10 cellular contexts compared by ENCODE assay signal in genomic region chrY:7344661-7345060, GRCh38.
DNase-seq lines count a peak whose midpoint lies in the region; ATAC-seq and TF ChIP-seq lines count a peak whose summit lies in the region.
"Had no signal": no experiment of that assay in that cellular context is flagged by ENCODE, and none has a peak within 500 bp of the region (broad histone marks: within the 10 kb centered on the region; RNA-seq: fewer than 3 reads in every experiment).

No MANE protein-coding gene starts in this region.

- H3K4me2 ChIP-seq in mesendoderm (ENCODE audit: low read length), result no peak overlapping the region

- no peak overlapping the region for H3K4me3 ChIP-seq in mesendoderm (ENCODE audit: low read length)
- H3K4me3 ChIP-seq: coronary artery had no signal

- no peak overlapping the region for H2AK5ac ChIP-seq in mesendoderm (ENCODE audit: low read length)

- H3K4me1 ChIP-seq in mesendoderm (ENCODE audit: control insufficient read depth, low read depth, low read length), result no peaks in the 10 kb centered on the region

- H3K36me3 ChIP-seq in mesendoderm (ENCODE audit: control insufficient read depth, insufficient read depth, low read length), result no peaks in the 10 kb centered on the region

- H2BK120ac ChIP-seq in mesendoderm (ENCODE audit: low read depth, low read length), result no peak overlapping the region

- no peaks in the 10 kb centered on the region for H3K27me3 Mint-ChIP-seq in CD14-positive monocyte (ENCODE audit: low read depth in 3 of 3)

- WGBS in mesendoderm (ENCODE audit: extremely low coverage, insufficient coverage, low lambda C conversion rate), result no CpG with 5 or more reads among the region's 7 CpGs

- peaks cover 0 to 41% of the 10 kb centered on the region in 2 donors for H3K36me3 Mint-ChIP-seq in CD14-positive monocyte

- no peak overlapping the region for H3K4ac ChIP-seq in mesendoderm (ENCODE audit: low read depth, low read length)

- no peak overlapping the region for H3K4me3 Mint-ChIP-seq in CD14-positive monocyte

- H4K5ac ChIP-seq in mesendoderm (ENCODE audit: low read length), result no peak overlapping the region

- H3K27ac Mint-ChIP-seq in CD14-positive monocyte, result no peak overlapping the region

- no peak overlapping the region for H3K56ac ChIP-seq in mesendoderm (ENCODE audit: low read length)

- intact Hi-C loops in CD14-positive monocyte (cut with micrococcal nuclease), result no loop called here

- peak; percentile 62 for ATAC-seq in HG02938 (IDR thresholded peaks at IDR 0.05; ENCODE audit: unreplicated experiment)
- no peak for ATAC-seq in GM19328 (IDR thresholded peaks at IDR 0.05; ENCODE audit: unreplicated experiment)
- no peak for ATAC-seq in GM21526 (IDR thresholded peaks at IDR 0.05; ENCODE audit: low FRiP score, unreplicated experiment)
- ATAC-seq in GM19463 (IDR thresholded peaks at IDR 0.05; ENCODE audit: unreplicated experiment), result no peak

- H3K9ac ChIP-seq in mesendoderm (ENCODE audit: low read length), result no peak overlapping the region

- H3K9me3 Mint-ChIP-seq in CD14-positive monocyte, result no peaks in the 10 kb centered on the region

- no peak overlapping the region for H3K18ac ChIP-seq in mesendoderm (ENCODE audit: low read length)

- no peak overlapping the region for H4K8ac ChIP-seq in mesendoderm (ENCODE audit: low read depth, low read length)

- H3K79me2 ChIP-seq in mesendoderm (ENCODE audit: control insufficient read depth, insufficient read depth, low read length), result no peaks in the 10 kb centered on the region

- no peaks in the 10 kb centered on the region for H3K27me3 ChIP-seq in mesendoderm (ENCODE audit: insufficient read depth, low read length, poor library complexity)

- peak; percentile 63 for TF ChIP-seq CTCF in CD14-positive monocyte (IDR thresholded peaks at IDR 0.05)

- no peaks in the 10 kb centered on the region for H3K79me1 ChIP-seq in mesendoderm (ENCODE audit: low read length)

- H3K23ac ChIP-seq in mesendoderm (ENCODE audit: low read length), result no peak overlapping the region

- peaks cover 3% of the 10 kb centered on the region for H3K4me1 Mint-ChIP-seq in CD14-positive monocyte

- H2BK5ac ChIP-seq in mesendoderm (ENCODE audit: low read length), result no peak overlapping the region

- no peak overlapping the region for H3K27ac ChIP-seq in mesendoderm (ENCODE audit: low read depth, low read length)
- H3K27ac ChIP-seq: coronary artery had no signal

- no peak for DNase-seq in CD14-positive monocyte (ENCODE audit: low spot score)
- DNase-seq in activated effector memory CD4-positive, alpha-beta T cell treated with anti-CD3 and anti-CD28 coated beads, Interleukin-2, amount 50 U/mL, for 16 hours, result peak; percentile 79
- DNase-seq in mesendoderm, result peak; percentile 47
- DNase-seq in NCI-H146 treated with DMSO at 0.1 percent for 48 hours (lab: John Stamatoyannopoulos, UW; ENCODE audit: unreplicated experiment), result no peak
- DNase-seq: NCI-H526 treated with DMSO at 0.1 percent for 48 hours had no signal

- no peak overlapping the region for H2BK15ac ChIP-seq in mesendoderm (replicated peaks; ENCODE audit: low read depth)

Comparison
In these comparisons a context has a peak if more than half of its experiments do, and no peak if none do; other contexts are left out.
1. DNase-seq: peak in activated effector memory CD4-positive, alpha-beta T cell treated with anti-CD3 and anti-CD28 coated beads, Interleukin-2, amount 50 U/mL, for 16 hours (single experiment) and mesendoderm (single experiment); none in CD14-positive monocyte (single experiment) and NCI-H146 treated with DMSO at 0.1 percent for 48 hours (single experiment).